In genomic region chr2:90207454-90208058, GRCh38 we compare ENCODE assay signal across 9 cellular contexts.
DNase-seq lines count a peak whose midpoint lies in the region; ATAC-seq and TF ChIP-seq lines count a peak whose summit lies in the region.
"Had no signal": no experiment of that assay in that cellular context is flagged by ENCODE, and none has a peak within 500 bp of the region (broad histone marks: within the 10 kb centered on the region; RNA-seq: fewer than 3 reads in every experiment).

No MANE protein-coding gene starts in this region.

- H3K36me3 Mint-ChIP-seq in CD14-positive monocyte: no peaks in the 10 kb centered on the region
- H3K36me3 Mint-ChIP-seq: mesothelial cell of epicardium had no signal

- DNase-seq in CD14-positive monocyte (ENCODE audit: low spot score): no peak
- DNase-seq in NB4 (ENCODE audit: low read depth): peak; percentile 51
- DNase-seq in glomerular visceral epithelial cell (ENCODE audit: extremely low spot score): peak; percentile 3
- no peak for DNase-seq in HPDE6-E6E7 (ENCODE audit: extremely low spot score)
- DNase-seq in NCI-H1092 treated with DMSO at 0.1 percent for 48 hours (lab: John Stamatoyannopoulos, UW): no peak
- DNase-seq in NCI-H524 treated with DMSO at 0.1 percent for 48 hours (lab: John Stamatoyannopoulos, UW): no peak
- DNase-seq in AG20443 (ENCODE audit: low spot score): no peak

- H3K4me3 Mint-ChIP-seq in CD14-positive monocyte: no peak overlapping the region
- H3K4me3 Mint-ChIP-seq: mesothelial cell of epicardium had no signal

- TF ChIP-seq CTCF in CD14-positive monocyte (IDR thresholded peaks at IDR 0.05) (peak; percentile 20), NB4 (IDR thresholded peaks at IDR 0.05; ENCODE audit: low read depth, low read length) (peak; percentile 49)

- H3K27me3 Mint-ChIP-seq in CD14-positive monocyte (ENCODE audit: low read depth in 3 of 3): peaks cover 0 to 3% (median 0%) of the 10 kb centered on the region in 3 donors

- no peak overlapping the region for H3K4me3 ChIP-seq in NB4 (ENCODE audit: low read depth, low read length)

- H3K9me3 Mint-ChIP-seq in CD14-positive monocyte: no peaks in the 10 kb centered on the region

- no peak for TF ChIP-seq POLR2A in NB4 (IDR thresholded peaks at IDR 0.05; ENCODE audit: extremely low read depth, insufficient read length)

- ATAC-seq in GM19043 (IDR thresholded peaks at IDR 0.05; ENCODE audit: low read depth, unreplicated experiment): peak; percentile 57

- no peak overlapping the region for H3K27ac Mint-ChIP-seq in CD14-positive monocyte
- H3K27ac Mint-ChIP-seq: mesothelial cell of epicardium had no signal

- H3K4me1 Mint-ChIP-seq in CD14-positive monocyte: no peaks in the 10 kb centered on the region
- H3K4me1 Mint-ChIP-seq: mesothelial cell of epicardium had no signal

- intact Hi-C loops in CD14-positive monocyte (cut with micrococcal nuclease): no loop called here

Comparison
In these comparisons a context has a peak if more than half of its experiments do, and no peak if none do; other contexts are left out.
1. DNase-seq: peak in NB4 (single experiment) and glomerular visceral epithelial cell (single experiment); none in CD14-positive monocyte (single experiment), HPDE6-E6E7 (single experiment), NCI-H1092 treated with DMSO at 0.1 percent for 48 hours (single experiment), NCI-H524 treated with DMSO at 0.1 percent for 48 hours (single experiment) and AG20443 (single experiment).